In the genomic region with DNA sequence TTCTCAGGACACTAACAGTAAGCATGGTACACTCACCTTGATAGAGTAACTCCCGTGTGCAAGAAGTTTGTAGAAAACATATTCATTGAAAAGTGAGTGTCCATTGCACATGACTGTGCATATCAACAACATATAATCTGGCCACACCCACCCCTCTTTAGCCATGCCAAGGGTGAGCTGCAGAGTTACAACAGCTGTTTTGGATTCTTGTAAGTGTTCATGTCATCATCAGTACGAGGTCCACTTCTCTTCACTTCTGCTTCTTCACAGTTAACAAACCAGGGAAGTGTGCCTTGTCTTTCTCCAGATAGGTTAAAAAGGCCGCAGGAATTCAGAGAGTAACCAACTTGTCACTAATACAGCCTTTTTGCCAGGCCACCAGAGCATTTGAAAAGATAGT, we compare ENCODE assay signal across 21 cellular contexts.
DNase-seq lines count a peak whose midpoint lies in the region; ATAC-seq, FAIRE-seq and TF ChIP-seq lines count a peak whose summit lies in the region.
"Had no signal": no experiment of that assay in that cellular context is flagged by ENCODE, and none has a peak within 500 bp of the region (broad histone marks: within the 10 kb centered on the region; RNA-seq: fewer than 3 reads in every experiment).

No MANE protein-coding gene starts in this region.

- no peaks in the 10 kb centered on the region for H3K9me3 Mint-ChIP-seq in endodermal cell
- no peaks in the 10 kb centered on the region for H3K9me3 Mint-ChIP-seq in activated CD4-positive, alpha-beta T cell treated with anti-CD3 and anti-CD28 coated beads, Interleukin-2, amount 10 ng/mL, durations not matched to agents 24 days and 14 days

- TF ChIP-seq CTCF in left ventricle myocardium inferior (IDR thresholded peaks at IDR 0.05; ENCODE audit: borderline replicate concordance) (no peak), endodermal cell (conservative IDR thresholded peaks at IDR 0.05) (no peak), right lobe of liver (IDR thresholded peaks at IDR 0.05) (no peak), tibial nerve (IDR thresholded peaks at IDR 0.05) (no peak)

- no peak for TF ChIP-seq EP300 in tibial nerve (IDR thresholded peaks at IDR 0.05)

- DNase-seq in left ventricle myocardium inferior (no peak), left cardiac atrium (no peak), endodermal cell (peak; percentile 3), right lobe of liver (no peak), tibial nerve (ENCODE audit: low spot score in 2 of 2) (no peak), HTR-8/SVneo (ENCODE audit: insufficient read length, low spot score) (no peak), HPDE6-E6E7 (ENCODE audit: extremely low spot score) (no peak)
- DNase-seq in activated CD4-positive, alpha-beta T cell treated with anti-CD3 and anti-CD28 coated beads, Interleukin-2, amount 10 ng/mL, durations not matched to agents 24 days and 14 days = no peak
- DNase-seq: GDM1, KBM-7, NCI-H1092, NCI-H2081 treated with DMSO at 0.1 percent for 48 hours, NCI-H510A, NCI-H82 had no signal

- H3K27me3 Mint-ChIP-seq in endodermal cell (ENCODE audit: insufficient read depth) = no peaks in the 10 kb centered on the region
- no peaks in the 10 kb centered on the region for H3K27me3 Mint-ChIP-seq in activated CD4-positive, alpha-beta T cell treated with anti-CD3 and anti-CD28 coated beads, Interleukin-2, amount 10 ng/mL, durations not matched to agents 24 days and 14 days

- H3K4me3 ChIP-seq in left ventricle myocardium inferior (no peak overlapping the region), endodermal cell (ENCODE audit: low read length) (no peak overlapping the region), right lobe of liver (no peak overlapping the region), tibial nerve (no peak overlapping the region)
- H3K4me3 ChIP-seq: BLaER1 treated with 17β-estradiol and CSF1 and Interleukin-3, amounts not matched to agents 10 nM and 100 nM; GM12878; HAP-1 had no signal

- FAIRE-seq in HTR-8/SVneo (lab: Jason Lieb, UNC) = no peak
- FAIRE-seq: A204.1, GM12878 had no signal

- H3K27ac Mint-ChIP-seq in endodermal cell = no peak overlapping the region
- H3K27ac Mint-ChIP-seq in activated CD4-positive, alpha-beta T cell treated with anti-CD3 and anti-CD28 coated beads, Interleukin-2, amount 10 ng/mL, durations not matched to agents 24 days and 14 days = no peak overlapping the region

- ATAC-seq in left cardiac atrium = no peak
- peak in 3 of 4 donors; percentile 5 to 27 (median 5) for ATAC-seq in right lobe of liver
- ATAC-seq: GM12878, Panc1, Right ventricle myocardium inferior had no signal

- peaks cover 5% of the 10 kb centered on the region for H3K4me1 Mint-ChIP-seq in endodermal cell
- peaks cover 28% of the 10 kb centered on the region for H3K4me1 Mint-ChIP-seq in activated CD4-positive, alpha-beta T cell treated with anti-CD3 and anti-CD28 coated beads, Interleukin-2, amount 10 ng/mL, durations not matched to agents 24 days and 14 days

- H3K27ac ChIP-seq in left ventricle myocardium inferior (replicated peaks) = peak overlapping the region; percentile 53
- no peak overlapping the region for H3K27ac ChIP-seq in endodermal cell (ENCODE audit: low read depth, low read length)
- peak overlapping the region in 2 of 3 donors; percentile 18 to 48 for H3K27ac ChIP-seq in right lobe of liver
- peak overlapping the region in 3 of 4 donors; percentile 2 to 79 (median 74) for H3K27ac ChIP-seq in tibial nerve
- H3K27ac ChIP-seq: HL-60 had no signal

- H3K27me3 ChIP-seq in left ventricle myocardium inferior (ENCODE audit: low read depth) (no peaks in the 10 kb centered on the region), endodermal cell (ENCODE audit: control insufficient read depth, insufficient read depth, low read length, poor library complexity, severe bottlenecking) (no peaks in the 10 kb centered on the region), right lobe of liver (no peaks in the 10 kb centered on the region), tibial nerve (no peaks in the 10 kb centered on the region)
- H3K27me3 ChIP-seq: BLaER1 treated with 17β-estradiol and CSF1 and Interleukin-3, amounts not matched to agents 10 nM and 100 nM had no signal

- H3K36me3 ChIP-seq in left ventricle myocardium inferior (no peaks in the 10 kb centered on the region), endodermal cell (ENCODE audit: control insufficient read depth, insufficient read depth, low read length) (no peaks in the 10 kb centered on the region), right lobe of liver (no peaks in the 10 kb centered on the region), tibial nerve (no peaks in the 10 kb centered on the region)
- H3K36me3 ChIP-seq: BLaER1 treated with 17β-estradiol and CSF1 and Interleukin-3, amounts not matched to agents 10 nM and 100 nM; HAP-1 had no signal

- H3K4me1 ChIP-seq in left ventricle myocardium inferior = peaks cover 42% of the 10 kb centered on the region
- H3K4me1 ChIP-seq in endodermal cell (ENCODE audit: control insufficient read depth, insufficient read depth, low read length) = no peaks in the 10 kb centered on the region
- H3K4me1 ChIP-seq in right lobe of liver = peaks cover 0 to 28% (median 7%) of the 10 kb centered on the region in 4 donors
- peaks cover 0 to 53% (median 10%) of the 10 kb centered on the region in 4 donors for H3K4me1 ChIP-seq in tibial nerve

- intact Hi-C loops in left ventricle myocardium inferior (cut with micrococcal nuclease) (no loop called here), left cardiac atrium (cut with DNase I) (no loop called here), right lobe of liver (cut with DNase I) (no loop called here)
- intact Hi-C loops in activated CD4-positive, alpha-beta T cell treated with anti-CD3 and anti-CD28 coated beads, Interleukin-2, amount 10 ng/mL, durations not matched to agents 24 days and 14 days (cut with micrococcal nuclease) = no loop called here

- no peak overlapping the region for H3K4me3 Mint-ChIP-seq in endodermal cell
- no peak overlapping the region for H3K4me3 Mint-ChIP-seq in activated CD4-positive, alpha-beta T cell treated with anti-CD3 and anti-CD28 coated beads, Interleukin-2, amount 10 ng/mL, durations not matched to agents 24 days and 14 days

- H3K36me3 Mint-ChIP-seq in endodermal cell (ENCODE audit: low read depth) = no peaks in the 10 kb centered on the region
- no peaks in the 10 kb centered on the region for H3K36me3 Mint-ChIP-seq in activated CD4-positive, alpha-beta T cell treated with anti-CD3 and anti-CD28 coated beads, Interleukin-2, amount 10 ng/mL, durations not matched to agents 24 days and 14 days (ENCODE audit: low read depth)

- TF ChIP-seq POLR2A in right lobe of liver (IDR thresholded peaks at IDR 0.05) = no peak
- no peak for TF ChIP-seq POLR2A in tibial nerve (IDR thresholded peaks at IDR 0.05)

- H3K9ac ChIP-seq in endodermal cell (ENCODE audit: extremely low read depth, low read length, poor library complexity, severe bottlenecking) = no peak overlapping the region
- H3K9ac ChIP-seq: BLaER1 treated with 17β-estradiol and CSF1 and Interleukin-3, amounts not matched to agents 10 nM and 100 nM had no signal

- H3K9me3 ChIP-seq in left ventricle myocardium inferior (replicated peaks) = peaks cover 4% of the 10 kb centered on the region
- no peaks in the 10 kb centered on the region for H3K9me3 ChIP-seq in endodermal cell (ENCODE audit: control insufficient read depth, low read length)
- no peaks in the 10 kb centered on the region for H3K9me3 ChIP-seq in right lobe of liver
- no peaks in the 10 kb centered on the region for H3K9me3 ChIP-seq in tibial nerve
- H3K9me3 ChIP-seq: HAP-1 had no signal

- WGBS in endodermal cell (ENCODE audit: insufficient coverage in 1 of 2, insufficient read length in 1 of 2), 2 experiments = 94 to 97% methylated on average over 3 of the region's 3 CpGs
- WGBS in right lobe of liver (ENCODE audit: insufficient coverage, low coverage, low lambda C conversion rate, missing lambda C conversion rate) = 88% methylated on average over 3 of the region's 3 CpGs
- WGBS in tibial nerve, 2 donors = 89 to 91% methylated on average over 3 of the region's 3 CpGs

Comparison
In these comparisons a context has a peak if more than half of its experiments do, and no peak if none do; other contexts are left out.
1. ATAC-seq: peak in right lobe of liver (3 of 4); none in left cardiac atrium (0 of 2).